In the genomic region with DNA sequence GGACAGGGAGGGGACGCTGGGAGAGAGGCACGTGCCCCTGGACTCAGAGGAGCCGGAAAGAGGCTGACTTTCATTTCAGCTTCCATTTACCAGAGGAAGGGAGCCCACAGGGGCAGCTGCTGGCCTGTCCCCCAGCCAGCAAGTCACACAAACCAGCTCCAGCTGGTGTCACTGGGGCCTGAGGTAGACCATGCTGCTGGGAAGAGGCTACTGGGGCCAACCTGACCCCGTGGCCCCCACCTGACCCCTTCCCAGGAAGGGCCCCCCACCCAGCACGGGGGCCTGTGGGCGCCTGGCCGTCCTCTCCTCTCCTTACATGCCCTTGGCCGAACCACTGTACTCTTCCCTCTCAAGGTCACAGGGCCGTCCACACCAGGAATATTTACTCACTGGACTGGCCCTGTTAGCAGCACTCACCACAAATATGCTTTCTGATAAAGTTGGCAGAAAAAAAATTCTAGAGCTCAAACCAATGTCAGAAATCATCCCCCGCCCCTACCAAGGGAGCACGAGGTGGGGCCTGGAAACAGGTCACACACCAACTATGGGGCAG, we compare ENCODE assay signal across 1 cellular context.
TF ChIP-seq lines count a peak whose summit lies in the region.

No MANE protein-coding gene starts in this region.

TF ChIP-seq in HepG2, 621 proteins besides CTCF, POLR2A, EP300 and RAD21 (continued from another document and continues in another):
- TF ChIP-seq RFXAP (CRISPR knock-in tag; IDR thresholded peaks at IDR 0.05; ENCODE audit: borderline replicate concordance) (no peak), ZFP36L2 (CRISPR knock-in tag; IDR thresholded peaks at IDR 0.05) (no peak), HIVEP1 (CRISPR knock-in tag; IDR thresholded peaks at IDR 0.05) (no peak), ZNF761 (CRISPR knock-in tag; conservative IDR thresholded peaks at IDR 0.05) (no peak), SSRP1 (CRISPR knock-in tag; IDR thresholded peaks at IDR 0.05) (no peak), ZNF562 (CRISPR knock-in tag; IDR thresholded peaks at IDR 0.05; ENCODE audit: borderline replicate concordance) (no peak), ZGPAT (CRISPR knock-in tag; IDR thresholded peaks at IDR 0.05) (peak; percentile 67), ZXDC (CRISPR knock-in tag; IDR thresholded peaks at IDR 0.05) (no peak), MED1 (CRISPR knock-in tag; IDR thresholded peaks at IDR 0.05) (peak; percentile 71), ZNF354B (CRISPR knock-in tag; IDR thresholded peaks at IDR 0.05) (no peak), IRF9 (CRISPR knock-in tag; IDR thresholded peaks at IDR 0.05; ENCODE audit: borderline replicate concordance) (no peak), ZNF780A (CRISPR knock-in tag; IDR thresholded peaks at IDR 0.05) (no peak), ZNF674 (CRISPR knock-in tag; IDR thresholded peaks at IDR 0.05; ENCODE audit: low read depth) (no peak), EED (CRISPR knock-in tag; IDR thresholded peaks at IDR 0.05) (no peak), STAG1 (CRISPR knock-in tag; IDR thresholded peaks at IDR 0.05) (no peak), GATAD1 (CRISPR knock-in tag; IDR thresholded peaks at IDR 0.05) (peak; percentile 32; the same call in 1 of the 2 replicates), ZNF407 (CRISPR knock-in tag; IDR thresholded peaks at IDR 0.05; ENCODE audit: not compliant biosample characterization) (no peak), ZNF816 (CRISPR knock-in tag; IDR thresholded peaks at IDR 0.05; ENCODE audit: borderline replicate concordance) (no peak), MEF2D (CRISPR knock-in tag; IDR thresholded peaks at IDR 0.05) (peak; percentile 32; the same call in 1 of the 2 replicates), PRPF4 (IDR thresholded peaks at IDR 0.05; ENCODE audit: low read depth, low read length, poor library complexity, severe bottlenecking) (no peak), SP4 (CRISPR knock-in tag; IDR thresholded peaks at IDR 0.05) (no peak), ZFP37 (CRISPR knock-in tag; IDR thresholded peaks at IDR 0.05; ENCODE audit: borderline replicate concordance) (no peak), U2AF2 (IDR thresholded peaks at IDR 0.05; ENCODE audit: low read depth, low read length) (no peak), ZNF607 (CRISPR knock-in tag; IDR thresholded peaks at IDR 0.05; ENCODE audit: borderline replicate concordance) (no peak), ZNF253 (CRISPR knock-in tag; IDR thresholded peaks at IDR 0.05; ENCODE audit: borderline replicate concordance) (no peak), SMC3 (IDR thresholded peaks at IDR 0.05; ENCODE audit: low read length) (no peak), NPAS2 (CRISPR knock-in tag; IDR thresholded peaks at IDR 0.05; ENCODE audit: borderline replicate concordance) (no peak), ZNF512B (CRISPR knock-in tag; IDR thresholded peaks at IDR 0.05; ENCODE audit: borderline replicate concordance) (no peak), NCOR1 (IDR thresholded peaks at IDR 0.05; ENCODE audit: borderline replicate concordance, low read length) (peak; percentile 30; the same call in 1 of the 2 replicates), TBX3 (IDR thresholded peaks at IDR 0.05; ENCODE audit: borderline replicate concordance) (no peak), TOE1 (CRISPR knock-in tag; IDR thresholded peaks at IDR 0.05) (0 out of 2 replicates have a peak, but pooled peaks have one; percentile 57), ZFP1 (CRISPR knock-in tag; IDR thresholded peaks at IDR 0.05) (no peak), SIX4 (CRISPR knock-in tag; IDR thresholded peaks at IDR 0.05) (peak; percentile 35; the same call in 1 of the 2 replicates), TGIF2 (CRISPR knock-in tag; IDR thresholded peaks at IDR 0.05) (0 out of 2 replicates have a peak, but pooled peaks have one; percentile 3), ZNF282 (IDR thresholded peaks at IDR 0.05; ENCODE audit: partially characterized antibody) (no peak)
- TF ChIP-seq, protein P1, sequence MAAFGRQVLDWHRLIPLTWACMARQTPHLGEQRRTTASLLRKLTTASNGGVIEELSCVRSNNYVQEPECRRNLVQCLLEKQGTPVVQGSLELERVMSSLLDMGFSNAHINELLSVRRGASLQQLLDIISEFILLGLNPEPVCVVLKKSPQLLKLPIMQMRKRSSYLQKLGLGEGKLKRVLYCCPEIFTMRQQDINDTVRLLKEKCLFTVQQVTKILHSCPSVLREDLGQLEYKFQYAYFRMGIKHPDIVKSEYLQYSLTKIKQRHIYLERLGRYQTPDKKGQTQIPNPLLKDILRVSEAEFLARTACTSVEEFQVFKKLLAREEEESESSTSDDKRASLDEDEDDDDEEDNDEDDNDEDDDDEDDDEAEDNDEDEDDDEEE (CRISPR knock-in tag; IDR thresholded peaks at IDR 0.05): no peak; the same call in 1 of the 2 replicates
- TF ChIP-seq, protein P2, sequence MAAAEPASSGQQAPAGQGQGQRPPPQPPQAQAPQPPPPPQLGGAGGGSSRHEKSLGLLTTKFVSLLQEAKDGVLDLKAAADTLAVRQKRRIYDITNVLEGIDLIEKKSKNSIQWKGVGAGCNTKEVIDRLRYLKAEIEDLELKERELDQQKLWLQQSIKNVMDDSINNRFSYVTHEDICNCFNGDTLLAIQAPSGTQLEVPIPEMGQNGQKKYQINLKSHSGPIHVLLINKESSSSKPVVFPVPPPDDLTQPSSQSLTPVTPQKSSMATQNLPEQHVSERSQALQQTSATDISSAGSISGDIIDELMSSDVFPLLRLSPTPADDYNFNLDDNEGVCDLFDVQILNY (CRISPR knock-in tag; conservative IDR thresholded peaks at IDR 0.05): no peak
- TF ChIP-seq, protein P3, sequence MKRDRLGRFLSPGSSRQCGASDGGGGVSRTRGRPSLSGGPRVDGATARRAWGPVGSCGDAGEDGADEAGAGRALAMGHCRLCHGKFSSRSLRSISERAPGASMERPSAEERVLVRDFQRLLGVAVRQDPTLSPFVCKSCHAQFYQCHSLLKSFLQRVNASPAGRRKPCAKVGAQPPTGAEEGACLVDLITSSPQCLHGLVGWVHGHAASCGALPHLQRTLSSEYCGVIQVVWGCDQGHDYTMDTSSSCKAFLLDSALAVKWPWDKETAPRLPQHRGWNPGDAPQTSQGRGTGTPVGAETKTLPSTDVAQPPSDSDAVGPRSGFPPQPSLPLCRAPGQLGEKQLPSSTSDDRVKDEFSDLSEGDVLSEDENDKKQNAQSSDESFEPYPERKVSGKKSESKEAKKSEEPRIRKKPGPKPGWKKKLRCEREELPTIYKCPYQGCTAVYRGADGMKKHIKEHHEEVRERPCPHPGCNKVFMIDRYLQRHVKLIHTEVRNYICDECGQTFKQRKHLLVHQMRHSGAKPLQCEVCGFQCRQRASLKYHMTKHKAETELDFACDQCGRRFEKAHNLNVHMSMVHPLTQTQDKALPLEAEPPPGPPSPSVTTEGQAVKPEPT (CRISPR knock-in tag; IDR thresholded peaks at IDR 0.05; ENCODE audit: low read depth): no peak
- TF ChIP-seq, protein P4, sequence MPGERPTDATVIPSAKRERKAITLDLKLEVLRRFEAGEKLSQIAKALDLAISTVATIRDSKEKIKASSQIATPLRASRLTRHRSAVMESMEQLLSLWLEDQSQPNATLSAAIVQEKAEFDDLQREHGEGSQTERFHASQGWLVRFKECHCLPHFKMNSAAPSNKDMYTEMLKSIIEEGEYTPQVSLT (CRISPR knock-in tag; IDR thresholded peaks at IDR 0.05; ENCODE audit: borderline replicate concordance, low read depth): no peak
